ENCODE assay signal across 23 cellular contexts in genomic region chr11:68369161-68369560, GRCh38. TPM values are rescaled to one million over a fixed set of nuclear protein-coding genes. Genes with fewer than 3 reads are reported as not detected.
A peak's percentile ranks its signal among the peaks of the same experiment; 100 is the strongest.
DNase-seq lines count a peak whose midpoint lies in the region; ATAC-seq, FAIRE-seq and TF ChIP-seq lines count a peak whose summit lies in the region.
"Had no signal": no experiment of that assay in that cellular context is flagged by ENCODE, and none has a peak within 500 bp of the region (broad histone marks: within the 10 kb centered on the region; RNA-seq: fewer than 3 reads in every experiment).

No MANE protein-coding gene starts in this region.

- TF ChIP-seq POLR2A in breast epithelium (IDR thresholded peaks at IDR 0.05) = no peak
- no peak for TF ChIP-seq POLR2A in GM12878 (IDR thresholded peaks at IDR 0.05; ENCODE audit: low read depth, low read length)
- no peak for TF ChIP-seq POLR2A in prostate gland (IDR thresholded peaks at IDR 0.05)

- H4K20me1 ChIP-seq in mammary epithelial cell (ENCODE audit: insufficient read depth, low read length) = no peaks in the 10 kb centered on the region
- H4K20me1 ChIP-seq in GM12878 (ENCODE audit: control insufficient read depth, insufficient read depth) = no peaks in the 10 kb centered on the region

- no peak for FAIRE-seq in GM12878 (lab: Jason Lieb, UNC)

- no peak for TF ChIP-seq RAD21 in GM12878 (IDR thresholded peaks at IDR 0.05; ENCODE audit: insufficient read depth, low read depth, low read length)

- 71% methylated on average over 6 of the region's 6 CpGs for WGBS in mammary epithelial cell (ENCODE audit: low coverage, missing lambda C conversion rate)
- 95% methylated on average over 6 of the region's 6 CpGs for WGBS in GM12878 (ENCODE audit: insufficient coverage, insufficient replicate concordance, low lambda C conversion rate, missing lambda C conversion rate)
- WGBS in prostate gland = 88% methylated on average over 6 of the region's 6 CpGs

- TF ChIP-seq CTCF in mammary epithelial cell (conservative IDR thresholded peaks at IDR 0.05 in 1 of 2, IDR thresholded peaks at IDR 0.05 in 1 of 2; ENCODE audit: extremely low read depth in 1 of 2, insufficient read depth in 1 of 2, low read depth in 1 of 2, low read length in 2 of 2) (no peak), breast epithelium (IDR thresholded peaks at IDR 0.05) (no peak), GM12878 (IDR thresholded peaks at IDR 0.05 in 2 of 3, conservative IDR thresholded peaks at IDR 0.05 in 1 of 3; ENCODE audit: control insufficient read depth in 2 of 3, extremely low read depth in 1 of 3, insufficient read depth in 1 of 3, low read depth in 3 of 3, low read length in 3 of 3) (no peak), prostate gland (IDR thresholded peaks at IDR 0.05) (no peak)

- TF ChIP-seq EP300 in GM12878 (IDR thresholded peaks at IDR 0.05; ENCODE audit: borderline replicate concordance in 1 of 2, control insufficient read depth in 1 of 2, low read depth in 2 of 2, low read length in 2 of 2) = no peak

- H3K4me2 ChIP-seq in mammary epithelial cell (ENCODE audit: insufficient read depth, low read depth, low read length) (no peak overlapping the region), GM12878 (ENCODE audit: control insufficient read depth, insufficient read depth) (no peak overlapping the region)

- intact Hi-C loops in mammary epithelial cell (cut with micrococcal nuclease) = no loop called here
- intact Hi-C loops in breast epithelium (cut with DNase I; ENCODE audit: low total_unique reads) = no loop called here
- intact Hi-C loops in GM12878 (cut with micrococcal nuclease; ENCODE audit: unreplicated experiment) = no loop called here
- intact Hi-C loops in prostate gland (cut with DNase I) = no loop called here

- no peaks in the 10 kb centered on the region for H3K27me3 ChIP-seq in mammary epithelial cell (ENCODE audit: insufficient read depth, low read length)
- no peaks in the 10 kb centered on the region for H3K27me3 ChIP-seq in breast epithelium
- no peaks in the 10 kb centered on the region for H3K27me3 ChIP-seq in GM12878 (replicated peaks in 1 of 2; ENCODE audit: control insufficient read depth in 2 of 2, insufficient read depth in 2 of 2, low read length in 1 of 2)
- H3K27me3 ChIP-seq in muscle layer of colon (ENCODE audit: control insufficient read depth in 1 of 2, insufficient read depth in 2 of 2, low read length in 2 of 2) = no peaks in the 10 kb centered on the region
- H3K27me3 ChIP-seq in stomach smooth muscle (ENCODE audit: control insufficient read depth in 1 of 2, insufficient read depth in 2 of 2, low read length in 2 of 2) = no peaks in the 10 kb centered on the region
- no peaks in the 10 kb centered on the region for H3K27me3 ChIP-seq in prostate gland (replicated peaks; ENCODE audit: insufficient read depth)

- H3K9me3 ChIP-seq in mammary epithelial cell (replicated peaks; ENCODE audit: insufficient read depth, low read length) (no peaks in the 10 kb centered on the region), breast epithelium (no peaks in the 10 kb centered on the region), GM12878 (replicated peaks; ENCODE audit: control insufficient read depth, insufficient read depth, low read length) (no peaks in the 10 kb centered on the region), muscle layer of colon (ENCODE audit: low read length) (no peaks in the 10 kb centered on the region), stomach smooth muscle (ENCODE audit: control insufficient read depth in 2 of 2, low read length in 2 of 2) (no peaks in the 10 kb centered on the region), prostate gland (no peaks in the 10 kb centered on the region)

- ATAC-seq in GM12878 (no peak), HG02642 (IDR thresholded peaks at IDR 0.05; ENCODE audit: poor library complexity, unreplicated experiment) (no peak), HG03039 (IDR thresholded peaks at IDR 0.05; ENCODE audit: unreplicated experiment) (no peak)
- ATAC-seq: natural killer cell treated with Interleukin-12 subunit alpha and Interleukin-12 subunit beta and Interleukin-15 and Interleukin-18, amount 100 ng/mL, for 72 hours; sciatic nerve had no signal

- no peak overlapping the region for H3K4me3 ChIP-seq in mammary epithelial cell (replicated peaks in 1 of 3; ENCODE audit: insufficient read depth in 1 of 3, low read depth in 2 of 3, low read length in 3 of 3)
- no peak overlapping the region for H3K4me3 ChIP-seq in breast epithelium
- no peak overlapping the region for H3K4me3 ChIP-seq in GM12878
- no peak overlapping the region for H3K4me3 ChIP-seq in muscle layer of colon (ENCODE audit: low read depth in 1 of 2, low read length in 2 of 2)
- no peak overlapping the region for H3K4me3 ChIP-seq in stomach smooth muscle (ENCODE audit: low read length in 2 of 2)
- no peak overlapping the region for H3K4me3 ChIP-seq in prostate gland
- H3K4me3 ChIP-seq: SK-N-MC had no signal

- RAD21 ChIA-PET in GM12878 (lab: Charles Lee; ENCODE audit: unreplicated experiment) = no interaction called here

- H3K4me1 ChIP-seq in mammary epithelial cell (ENCODE audit: insufficient read depth, low read length) = no peaks in the 10 kb centered on the region
- H3K4me1 ChIP-seq in breast epithelium = peaks cover 4 to 5% of the 10 kb centered on the region in 2 donors
- peaks cover 41% of the 10 kb centered on the region for H3K4me1 ChIP-seq in GM12878 (ENCODE audit: control insufficient read depth, insufficient read depth, low read length)
- peaks cover 47% of the 10 kb centered on the region for H3K4me1 ChIP-seq in muscle layer of colon (ENCODE audit: insufficient read depth, low read length)
- peaks cover 52% of the 10 kb centered on the region for H3K4me1 ChIP-seq in stomach smooth muscle (ENCODE audit: control insufficient read depth, insufficient read depth, low read length)
- peaks cover 18% of the 10 kb centered on the region for H3K4me1 ChIP-seq in prostate gland (replicated peaks)

- SMC1A ChIA-PET in GM12878 (lab: Charles Lee; ENCODE audit: uncharacterized antibody, unreplicated experiment) = interaction anchor here (1.0 to 1.1 kb wide), 2 partner anchors 20 to 99 kb away, joined by 3 to 5 read pairs; no protein-coding TSS in a partner anchor

- in situ Hi-C loops in mammary epithelial cell (cut with MboI; ENCODE audit: low sequenced_read_pairs in 2 of 2) (no loop called here), GM12878 (cut with MboI) (no loop called here)

- H3K9ac ChIP-seq in mammary epithelial cell (ENCODE audit: insufficient read depth, low read length) (no peak overlapping the region), GM12878 (ENCODE audit: control insufficient read depth, insufficient read depth, low read length) (no peak overlapping the region), muscle layer of colon (ENCODE audit: low read length) (no peak overlapping the region), stomach smooth muscle (ENCODE audit: low read length in 2 of 2) (no peak overlapping the region)

- dilution Hi-C loops in mammary epithelial cell (cut with HindIII; ENCODE audit: low sequenced_read_pairs) = no loop called here

- H2AFZ ChIP-seq in mammary epithelial cell (ENCODE audit: low read depth, low read length) (no peak overlapping the region), GM12878 (ENCODE audit: control insufficient read depth, low read depth, low read length) (no peak overlapping the region)

- DNase-seq in mammary epithelial cell = peak; percentile 9
- DNase-seq in breast epithelium (ENCODE audit: low spot score in 2 of 2) = no peak
- no peak for DNase-seq in GM12878 (ENCODE audit: low read depth, low spot score)
- DNase-seq in prostate gland (ENCODE audit: low spot score) = no peak
- DNase-seq: activated CD4-positive, alpha-beta T cell treated with anti-CD3 and anti-CD28 coated beads for 48 hours; activated naive CD4-positive, alpha-beta T cell treated with anti-CD3 and anti-CD28 coated beads for 36 hours; activated T-cell treated with anti-CD3 and anti-CD28 coated beads, Interleukin-2, amount 50 U/mL, for 24 hours; amygdala; caudate nucleus; CD8-positive, alpha-beta memory T cell; head of caudate nucleus; NCI-H187; NCI-H2171 treated with DMSO at 0.1 percent for 48 hours; NCI-H524 treated with DMSO at 0.1 percent for 48 hours; stimulated activated CD4-positive, alpha-beta T cell treated with anti-CD3 and anti-CD28 coated beads, Interleukin-15, amount 100 ng/mL, for 24 hours; T-helper 2 cell had no signal

- peaks cover 4% of the 10 kb centered on the region for H3K36me3 ChIP-seq in mammary epithelial cell (ENCODE audit: insufficient read depth, low read length)
- no peaks in the 10 kb centered on the region for H3K36me3 ChIP-seq in breast epithelium
- peaks cover 0 to 3% of the 10 kb centered on the region in 2 experiments; a peak in 3 of 4 replicates for H3K36me3 ChIP-seq in GM12878 (ENCODE audit: control insufficient read depth in 2 of 2, insufficient read depth in 2 of 2, low read length in 1 of 2)
- peaks cover 20% of the 10 kb centered on the region for H3K36me3 ChIP-seq in muscle layer of colon (ENCODE audit: insufficient read depth, low read length)
- H3K36me3 ChIP-seq in stomach smooth muscle (ENCODE audit: control insufficient read depth in 2 of 2, insufficient read depth in 2 of 2, low read length in 2 of 2) = peaks cover 15 to 16% of the 10 kb centered on the region in 2 donors
- no peaks in the 10 kb centered on the region for H3K36me3 ChIP-seq in prostate gland

- no TSS peak for BruUV-seq in mammary epithelial cell (replicated peaks; lab: Mats Ljungman, UMichigan)
- BruUV-seq in GM12878 (replicated peaks; lab: Mats Ljungman, UMichigan) = no TSS peak

- no peak overlapping the region for H3K27ac ChIP-seq in mammary epithelial cell (ENCODE audit: insufficient read depth, low read depth, low read length)
- peak overlapping the region in 1 of 2 donors; percentile 91 for H3K27ac ChIP-seq in breast epithelium
- peak overlapping the region; percentile 89; the same call in 1 of the 2 replicates for H3K27ac ChIP-seq in GM12878 (ENCODE audit: control insufficient read depth, insufficient read depth)
- peak overlapping the region; percentile 86 for H3K27ac ChIP-seq in muscle layer of colon (ENCODE audit: low read depth, low read length)
- H3K27ac ChIP-seq in stomach smooth muscle (ENCODE audit: low read length) = peak overlapping the region; percentile 89
- H3K27ac ChIP-seq in prostate gland = no peak overlapping the region

- CTCF ChIA-PET in mammary epithelial cell (lab: Charles Lee; ENCODE audit: low non-redundant PET) = no interaction called here
- CTCF ChIA-PET in GM12878 (lab: Yijun Ruan, JAX) = interaction anchor here (0.6 to 2.6 kb wide), 2 partner anchors 13 to 786 kb away, joined by 3 to 10 read pairs; no protein-coding TSS in a partner anchor

- H3K79me2 ChIP-seq in mammary epithelial cell (ENCODE audit: insufficient read depth, low read length) (no peaks in the 10 kb centered on the region), GM12878 (ENCODE audit: control insufficient read depth, insufficient read depth, low read length) (peaks cover 2% of the 10 kb centered on the region)

- POLR2A ChIA-PET in GM12878 (lab: Charles Lee) = no interaction called here

RNA-seq across cellular contexts. Expression of gene LRP5, which starts 56.8 kb away (rescaled TPM):
- total RNA-seq in mammary epithelial cell (10 to 100 TPM; 32.6 to 41.7 TPM), breast epithelium (10 to 100 TPM; 23.6 to 48.8 (median 24.5) TPM), GM12878 (2014; rRNA removed) (13.1 and 15.7 TPM in 2 replicates), GM12878 (2014; rRNA removed; fragmentation: Illumina TruSeq; extraction: Trizol) (6.4 and 7.9 TPM in 2 replicates), GM12878 (2021) (31.9 and 34.0 TPM in 2 replicates), prostate gland (10 to 100 TPM; 48.3 to 57.1 TPM)
- polyA plus RNA-seq in mammary epithelial cell (13.5 TPM), GM12878 (2011; rRNA removed) (1.4 and 4.7 TPM in 2 replicates), GM12878 (2014; fragmentation: Illumina TruSeq; extraction: Trizol) (0.70 and 4.8 TPM in 2 replicates), GM12878 (2014; fragmentation: Nextera tagmentation; extraction: Ambion mirVana) (under 1 TPM; 0.37 to 0.97 TPM), GM12878 (2014; rRNA removed) (12.2 and 13.2 TPM in 2 replicates), GM12878 (2016; fragmentation: Nextera tagmentation; extraction: Ambion mirVana) (10 to 100 TPM in 1 of 2 experiments, 1 to 10 TPM in 1; 5.3 to 11.5 TPM)
- polyA minus RNA-seq in mammary epithelial cell = 19.7 TPM
- total RNA-seq in GM12878 (2013; cell fraction: nucleolus; rRNA removed) = 56.4 and 81.7 TPM in 2 replicates
- 1.8 TPM for polyA plus RNA-seq in GM12878 (2011; ENCODE audit: low read depth)
- polyA plus RNA-seq in GM12878 (2011; cell fraction: cytosol; rRNA removed) = 7.2 and 8.4 TPM in 2 replicates
- 15.6 and 23.2 TPM in 2 replicates for polyA plus RNA-seq in GM12878 (2011; cell fraction: nucleus; rRNA removed)
- polyA plus RNA-seq in GM12878 (2012) = 7.5 and 10.0 TPM in 2 replicates
- 12.6 and 23.1 TPM in 2 replicates for polyA minus RNA-seq in GM12878 (2011; rRNA and poly(A)+ RNA removed)
- polyA minus RNA-seq in GM12878 (2011; cell fraction: cytosol; rRNA and poly(A)+ RNA removed) = 8.2 and 13.0 TPM in 2 replicates
- 12.1 and 20.7 TPM in 2 replicates for polyA minus RNA-seq in GM12878 (2011; cell fraction: nucleus; rRNA and poly(A)+ RNA removed)

Comparison
In these comparisons a context has a peak if more than half of its experiments do, and no peak if none do; other contexts are left out.
1. H3K27ac ChIP-seq: peak in GM12878 (single experiment), muscle layer of colon (single experiment) and stomach smooth muscle (single experiment); none in mammary epithelial cell (single experiment) and prostate gland (0 of 2).